9 cellular contexts compared by ENCODE assay signal in genomic region chr17:82424001-82424862, GRCh38. TPM values are rescaled to one million over a fixed set of nuclear protein-coding genes. Genes with fewer than 3 reads are reported as not detected.
DNase-seq lines count a peak whose midpoint lies in the region; ATAC-seq, FAIRE-seq and TF ChIP-seq lines count a peak whose summit lies in the region.
"Had no signal": no experiment of that assay in that cellular context is flagged by ENCODE, and none has a peak within 500 bp of the region (broad histone marks: within the 10 kb centered on the region; RNA-seq: fewer than 3 reads in every experiment).

No MANE protein-coding gene starts in this region.

- no peak overlapping the region; the same call in 1 of the 2 replicates for H3K4me2 ChIP-seq in K562 (ENCODE audit: insufficient read depth, low read length)

- no peak overlapping the region for H3K27ac ChIP-seq in K562 (ENCODE audit: extremely low read depth, low read depth, low read length)
- no peak overlapping the region for H3K27ac ChIP-seq in lower lobe of right lung
- no peak overlapping the region for H3K27ac ChIP-seq in suprapubic skin

- BruUV-seq in K562 (replicated peaks; lab: Mats Ljungman, UMichigan): no TSS peak

- in situ Hi-C loops in K562 (cut with MboI): no loop called here

- POLR2A ChIA-PET in BJ (lab: Charles Lee): no interaction called here
- POLR2A ChIA-PET in HEK293T (lab: Yijun Ruan, JAX): interaction anchor here (0.7 kb wide), 1 partner anchor 47 kb away, joined by 3 read pairs; no protein-coding TSS in a partner anchor
- POLR2A ChIA-PET in K562 (lab: Yijun Ruan, JAX): interaction anchor here (0.6 to 1.0 kb wide), 2 partner anchors 12 to 111 kb away, joined by 3 read pairs; no protein-coding TSS in a partner anchor

- H3K79me2 ChIP-seq in K562 (ENCODE audit: control insufficient read depth, insufficient read depth, low read length): no peaks in the 10 kb centered on the region; the same call in 2 of the 3 replicates

- peak; percentile 89 for FAIRE-seq in K562 (lab: Jason Lieb, UNC)

- DNase-seq in BJ (ENCODE audit: low read depth) (no peak), HEK293T (ENCODE audit: extremely low spot score) (peak; percentile 55), T follicular helper cell (ENCODE audit: low read depth) (peak; percentile 37), K562 (ENCODE audit: extremely low read depth in 1 of 4, low spot score in 3 of 4) (peak; percentile 48 to 78 (median 58)), lower lobe of right lung (no peak), suprapubic skin (ENCODE audit: low spot score in 2 of 2) (no peak)

- peak in 1 of 2 experiments; percentile 44; a peak in 2 of 4 replicates for TF ChIP-seq RAD21 in K562 (CRISPR knock-in tag; conservative IDR thresholded peaks at IDR 0.05 in 1 of 2, IDR thresholded peaks at IDR 0.05 in 1 of 2)

- H3K9ac ChIP-seq in K562 (ENCODE audit: insufficient read depth in 1 of 2, low read depth in 2 of 2, low read length in 2 of 2): no peak overlapping the region

- H3K4me1 ChIP-seq in K562 (replicated peaks in 1 of 2; ENCODE audit: control insufficient read depth in 2 of 2, insufficient read depth in 2 of 2, low read length in 2 of 2): peaks cover 4 to 17% of the 10 kb centered on the region in 2 experiments; a peak in 4 of 5 replicates
- H3K4me1 ChIP-seq in lower lobe of right lung: peaks cover 7% of the 10 kb centered on the region
- H3K4me1 ChIP-seq in suprapubic skin: peaks cover 9% of the 10 kb centered on the region

- CTCF ChIA-PET in BJ (lab: Yijun Ruan, JAX): interaction anchor here (0.9 to 2.7 kb wide), 6 partner anchors 12 to 130 kb away, joined by 3 to 9 read pairs (median 3); no protein-coding TSS in a partner anchor
- CTCF ChIA-PET in HEK293T (lab: Yijun Ruan, JAX): interaction anchor here (0.8 to 1.0 kb wide), 3 partner anchors 12 to 70 kb away, joined by 3 to 4 read pairs (median 3); no protein-coding TSS in a partner anchor
- CTCF ChIA-PET in K562 (lab: Yijun Ruan, JAX; ENCODE audit: low intra/inter-chr PET ratio): interaction anchor here (0.6 kb wide), 1 partner anchor 219 kb away, joined by 3 read pairs; no protein-coding TSS in a partner anchor

- no peaks in the 10 kb centered on the region for H4K20me1 ChIP-seq in K562 (replicated peaks; ENCODE audit: control insufficient read depth, insufficient read depth, low read length)

- no peaks in the 10 kb centered on the region for H3K9me3 ChIP-seq in K562 (replicated peaks; ENCODE audit: control insufficient read depth, insufficient read depth, low read depth, low read length)
- H3K9me3 ChIP-seq in lower lobe of right lung: no peaks in the 10 kb centered on the region
- H3K9me3 ChIP-seq in suprapubic skin: no peaks in the 10 kb centered on the region

- WGBS in K562 (ENCODE audit: insufficient coverage, low coverage, missing lambda C conversion rate): 67% methylated on average over 25 of the region's 25 CpGs
- 70% methylated on average over 22 of the region's 25 CpGs for WGBS in suprapubic skin

- H3K27me3 ChIP-seq in BJ (ENCODE audit: control insufficient read depth, insufficient read depth, low read length): no peaks in the 10 kb centered on the region
- H3K27me3 ChIP-seq in K562 (ENCODE audit: control insufficient read depth in 2 of 2, insufficient read depth in 2 of 2, low read length in 2 of 2): no peaks in the 10 kb centered on the region
- no peaks in the 10 kb centered on the region for H3K27me3 ChIP-seq in lower lobe of right lung (ENCODE audit: low read depth)
- H3K27me3 ChIP-seq in suprapubic skin: no peaks in the 10 kb centered on the region

- intact Hi-C loops in K562 (cut with micrococcal nuclease): no loop called here
- intact Hi-C loops in lower lobe of right lung (cut with DNase I): no loop called here

- H3K9me1 ChIP-seq in K562 (ENCODE audit: control insufficient read depth, insufficient read depth, low read length): no peaks in the 10 kb centered on the region

- peak; percentile 73 for TF ChIP-seq CTCF in BJ (IDR thresholded peaks at IDR 0.05; ENCODE audit: insufficient read depth, low read depth, low read length)
- TF ChIP-seq CTCF in K562 (IDR thresholded peaks at IDR 0.05 in 2 of 3, conservative IDR thresholded peaks at IDR 0.05 in 1 of 3; ENCODE audit: insufficient read depth in 2 of 3, low read depth in 1 of 3, low read length in 3 of 3): peak; percentile 79 to 88 (median 83)
- peak; percentile 69 for TF ChIP-seq CTCF in lower lobe of right lung (IDR thresholded peaks at IDR 0.05)
- TF ChIP-seq CTCF in suprapubic skin (IDR thresholded peaks at IDR 0.05): peak; percentile 49 to 65

- peaks cover 3% of the 10 kb centered on the region; the same call in 1 of the 2 replicates for H3K36me3 ChIP-seq in BJ (ENCODE audit: control insufficient read depth, insufficient read depth, low read length)
- H3K36me3 ChIP-seq in K562 (ENCODE audit: control insufficient read depth, insufficient read depth, low read length): peaks cover 5% of the 10 kb centered on the region; the same call in 1 of the 3 replicates
- peaks cover under 1% of the 10 kb centered on the region for H3K36me3 ChIP-seq in lower lobe of right lung
- H3K36me3 ChIP-seq in suprapubic skin: peaks cover 3% of the 10 kb centered on the region

- TF ChIP-seq POLR2A in K562 (conservative IDR thresholded peaks at IDR 0.05) (no peak), suprapubic skin (IDR thresholded peaks at IDR 0.05) (no peak)

- no peak for TF ChIP-seq EP300 in K562 (IDR thresholded peaks at IDR 0.05; ENCODE audit: low read length)
- TF ChIP-seq EP300 in suprapubic skin (IDR thresholded peaks at IDR 0.05): no peak

- H2AFZ ChIP-seq in K562 (ENCODE audit: low read depth, low read length): no peak overlapping the region

- ATAC-seq in K562: peak; percentile 88
- ATAC-seq in lower lobe of right lung: peak; percentile 58 to 73
- ATAC-seq in GM21825 (IDR thresholded peaks at IDR 0.05; ENCODE audit: unreplicated experiment): no peak
- ATAC-seq in HG03439 (IDR thresholded peaks at IDR 0.05; ENCODE audit: unreplicated experiment): no peak

- H3K4me3 ChIP-seq in BJ (ENCODE audit: low read depth, low read length) (no peak overlapping the region), K562 (no peak overlapping the region), lower lobe of right lung (no peak overlapping the region), suprapubic skin (peak overlapping the region; percentile 26)
- H3K4me3 ChIP-seq: lung had no signal

RNA-seq across cellular contexts. Expression of gene OGFOD3, which starts 5.8 kb away (rescaled TPM):
- 21.3 and 37.9 TPM in 2 replicates for polyA plus RNA-seq in BJ (2011; rRNA removed)
- polyA minus RNA-seq in BJ (2011; rRNA and poly(A)+ RNA removed): 16.2 and 27.7 TPM in 2 replicates
- total RNA-seq in K562 (2011; cell fraction: chromatin; rRNA removed; ENCODE audit: low replicate concordance): 39.5 and 85.3 TPM in 2 replicates
- 68.9 and 71.6 TPM in 2 replicates for total RNA-seq in K562 (2011; cell fraction: nucleolus; rRNA removed)
- 53.3 and 56.9 TPM in 2 replicates for total RNA-seq in K562 (2011; cell fraction: nucleoplasm; rRNA removed)
- total RNA-seq in K562 (2014; rRNA removed): 34.7 and 44.7 TPM in 2 replicates
- 8.9 and 12.3 TPM in 2 replicates for total RNA-seq in K562 (2014; rRNA removed; fragmentation: Illumina TruSeq; extraction: Trizol)
- 18.0 and 18.9 TPM in 2 replicates for total RNA-seq in K562 (2015; rRNA removed; fragmentation: Illumina TruSeq; extraction: Trizol)
- 40.5 and 43.6 TPM in 2 replicates for total RNA-seq in K562 (2021)
- polyA plus RNA-seq in K562 (2011; rRNA removed): 23.8 and 31.8 TPM in 2 replicates
- polyA plus RNA-seq in K562 (2011; cell fraction: cytosol; rRNA removed): 43.8 and 57.1 TPM in 2 replicates
- polyA plus RNA-seq in K562 (2011; cell fraction: nucleus; rRNA removed): 27.5 and 35.1 TPM in 2 replicates
- polyA plus RNA-seq in K562 (2012): 31.5 and 39.2 TPM in 2 replicates
- 18.3 and 23.3 TPM in 2 replicates for polyA plus RNA-seq in K562 (2014; fragmentation: Illumina TruSeq; extraction: Trizol)
- 1 to 10 TPM in 1 of 2 experiments, under 1 TPM in 1; 0.69 to 1.8 TPM for polyA plus RNA-seq in K562 (2014; fragmentation: Nextera tagmentation; extraction: Ambion mirVana)
- polyA plus RNA-seq in K562 (2014; rRNA removed): 33.3 and 34.5 TPM in 2 replicates
- polyA minus RNA-seq in K562 (2011; rRNA and poly(A)+ RNA removed): 15.2 and 19.6 TPM in 2 replicates
- 27.3 and 39.2 TPM in 2 replicates for polyA minus RNA-seq in K562 (2011; cell fraction: cytosol; rRNA and poly(A)+ RNA removed)
- polyA minus RNA-seq in K562 (2011; cell fraction: nucleus; rRNA and poly(A)+ RNA removed): 8.6 and 12.7 TPM in 2 replicates
- 27.1 TPM for total RNA-seq in lower lobe of right lung
- total RNA-seq in suprapubic skin: 10 to 100 TPM; 13.0 to 33.5 (median 20.0) TPM

RNA-seq across cellular contexts. Expression of gene HEXD, which starts 6.1 kb away (rescaled TPM):
- 8.5 and 8.9 TPM in 2 replicates for polyA plus RNA-seq in BJ (2011; rRNA removed)
- 2.3 and 8.4 TPM in 2 replicates for polyA minus RNA-seq in BJ (2011; rRNA and poly(A)+ RNA removed)
- total RNA-seq in K562 (2011; cell fraction: chromatin; rRNA removed; ENCODE audit: low replicate concordance): 73.7 and 159 TPM in 2 replicates
- total RNA-seq in K562 (2011; cell fraction: nucleolus; rRNA removed): 83.4 and 88.2 TPM in 2 replicates
- total RNA-seq in K562 (2011; cell fraction: nucleoplasm; rRNA removed): 65.7 and 67.2 TPM in 2 replicates
- total RNA-seq in K562 (2014; rRNA removed): 10.5 and 12.3 TPM in 2 replicates
- total RNA-seq in K562 (2014; rRNA removed; fragmentation: Illumina TruSeq; extraction: Trizol): 5.3 and 6.7 TPM in 2 replicates
- 8.3 and 10.0 TPM in 2 replicates for total RNA-seq in K562 (2015; rRNA removed; fragmentation: Illumina TruSeq; extraction: Trizol)
- total RNA-seq in K562 (2021): 16.9 and 17.5 TPM in 2 replicates
- polyA plus RNA-seq in K562 (2011; rRNA removed): 20.0 and 22.3 TPM in 2 replicates
- polyA plus RNA-seq in K562 (2011; cell fraction: cytosol; rRNA removed): 9.6 and 16.9 TPM in 2 replicates
- polyA plus RNA-seq in K562 (2011; cell fraction: nucleus; rRNA removed): 208 and 322 TPM in 2 replicates
- polyA plus RNA-seq in K562 (2012): 13.2 and 23.9 TPM in 2 replicates
- polyA plus RNA-seq in K562 (2014; fragmentation: Illumina TruSeq; extraction: Trizol): 8.7 and 10.9 TPM in 2 replicates
- 1 to 10 TPM; 1.0 TPM for polyA plus RNA-seq in K562 (2014; fragmentation: Nextera tagmentation; extraction: Ambion mirVana)
- 21.9 and 25.3 TPM in 2 replicates for polyA plus RNA-seq in K562 (2014; rRNA removed)
- polyA minus RNA-seq in K562 (2011; rRNA and poly(A)+ RNA removed): 6.1 and 7.1 TPM in 2 replicates
- polyA minus RNA-seq in K562 (2011; cell fraction: cytosol; rRNA and poly(A)+ RNA removed): 5.5 and 6.5 TPM in 2 replicates
- polyA minus RNA-seq in K562 (2011; cell fraction: nucleus; rRNA and poly(A)+ RNA removed): 28.3 and 30.8 TPM in 2 replicates
- 60.2 TPM for total RNA-seq in lower lobe of right lung
- total RNA-seq in suprapubic skin: 10 to 100 TPM; 28.1 to 84.6 (median 33.4) TPM

RNA-seq across cellular contexts. Expression of gene CYBC1, which starts 26.3 kb away (rescaled TPM):
- polyA plus RNA-seq in BJ (2011; rRNA removed): 84.0 and 118 TPM in 2 replicates
- polyA minus RNA-seq in BJ (2011; rRNA and poly(A)+ RNA removed): 42.9 and 73.5 TPM in 2 replicates
- 155 and 369 TPM in 2 replicates for total RNA-seq in K562 (2011; cell fraction: chromatin; rRNA removed; ENCODE audit: low replicate concordance)
- 226 and 254 TPM in 2 replicates for total RNA-seq in K562 (2011; cell fraction: nucleolus; rRNA removed)
- 195 and 197 TPM in 2 replicates for total RNA-seq in K562 (2011; cell fraction: nucleoplasm; rRNA removed)
- 51.8 and 54.5 TPM in 2 replicates for total RNA-seq in K562 (2014; rRNA removed)
- total RNA-seq in K562 (2014; rRNA removed; fragmentation: Illumina TruSeq; extraction: Trizol): 29.5 and 35.8 TPM in 2 replicates
- total RNA-seq in K562 (2015; rRNA removed; fragmentation: Illumina TruSeq; extraction: Trizol): 47.8 and 50.1 TPM in 2 replicates
- total RNA-seq in K562 (2021): 71.4 and 71.8 TPM in 2 replicates
- 49.9 TPM in 2 replicates for polyA plus RNA-seq in K562 (2011; rRNA removed)
- polyA plus RNA-seq in K562 (2011; cell fraction: cytosol; rRNA removed): 58.3 and 104 TPM in 2 replicates
- 149 and 242 TPM in 2 replicates for polyA plus RNA-seq in K562 (2011; cell fraction: nucleus; rRNA removed)
- polyA plus RNA-seq in K562 (2012): 74.7 and 93.3 TPM in 2 replicates
- polyA plus RNA-seq in K562 (2014; fragmentation: Illumina TruSeq; extraction: Trizol): 68.5 and 74.8 TPM in 2 replicates
- 1 to 10 TPM; 1.3 to 3.8 TPM for polyA plus RNA-seq in K562 (2014; fragmentation: Nextera tagmentation; extraction: Ambion mirVana)
- 64.3 and 64.8 TPM in 2 replicates for polyA plus RNA-seq in K562 (2014; rRNA removed)
- polyA minus RNA-seq in K562 (2011; rRNA and poly(A)+ RNA removed): 17.2 and 36.1 TPM in 2 replicates
- polyA minus RNA-seq in K562 (2011; cell fraction: cytosol; rRNA and poly(A)+ RNA removed): 32.9 and 43.7 TPM in 2 replicates
- 56.5 and 68.9 TPM in 2 replicates for polyA minus RNA-seq in K562 (2011; cell fraction: nucleus; rRNA and poly(A)+ RNA removed)
- total RNA-seq in lower lobe of right lung: 132 TPM
- 10 to 100 TPM; 36.4 to 53.1 (median 45.6) TPM for total RNA-seq in suprapubic skin

RNA-seq across cellular contexts. Expression of gene NARF, which starts 34.3 kb away (rescaled TPM):
- polyA plus RNA-seq in BJ (2011; rRNA removed): 68.5 and 75.5 TPM in 2 replicates
- 24.8 and 26.8 TPM in 2 replicates for polyA minus RNA-seq in BJ (2011; rRNA and poly(A)+ RNA removed)
- 547 and 619 TPM in 2 replicates for total RNA-seq in K562 (2011; cell fraction: chromatin; rRNA removed; ENCODE audit: low replicate concordance)
- 271 and 284 TPM in 2 replicates for total RNA-seq in K562 (2011; cell fraction: nucleolus; rRNA removed)
- 322 TPM in 2 replicates for total RNA-seq in K562 (2011; cell fraction: nucleoplasm; rRNA removed)
- 132 and 145 TPM in 2 replicates for total RNA-seq in K562 (2014; rRNA removed)
- 101 and 104 TPM in 2 replicates for total RNA-seq in K562 (2014; rRNA removed; fragmentation: Illumina TruSeq; extraction: Trizol)
- total RNA-seq in K562 (2015; rRNA removed; fragmentation: Illumina TruSeq; extraction: Trizol): 84.1 and 89.0 TPM in 2 replicates
- 272 and 273 TPM in 2 replicates for total RNA-seq in K562 (2021)
- polyA plus RNA-seq in K562 (2011; rRNA removed): 396 and 423 TPM in 2 replicates
- polyA plus RNA-seq in K562 (2011; cell fraction: cytosol; rRNA removed): 406 and 485 TPM in 2 replicates
- polyA plus RNA-seq in K562 (2011; cell fraction: nucleus; rRNA removed): 513 and 551 TPM in 2 replicates
- 317 and 446 TPM in 2 replicates for polyA plus RNA-seq in K562 (2012)
- 218 and 257 TPM in 2 replicates for polyA plus RNA-seq in K562 (2014; fragmentation: Illumina TruSeq; extraction: Trizol)
- 100 to 1,000 TPM in 1 of 2 experiments, 10 to 100 TPM in 1; 60.4 to 114 TPM for polyA plus RNA-seq in K562 (2014; fragmentation: Nextera tagmentation; extraction: Ambion mirVana)
- 250 and 261 TPM in 2 replicates for polyA plus RNA-seq in K562 (2014; rRNA removed)
- 234 and 254 TPM in 2 replicates for polyA minus RNA-seq in K562 (2011; rRNA and poly(A)+ RNA removed)
- 143 and 160 TPM in 2 replicates for polyA minus RNA-seq in K562 (2011; cell fraction: cytosol; rRNA and poly(A)+ RNA removed)
- 73.8 and 104 TPM in 2 replicates for polyA minus RNA-seq in K562 (2011; cell fraction: nucleus; rRNA and poly(A)+ RNA removed)
- 54.9 TPM for total RNA-seq in lower lobe of right lung
- total RNA-seq in suprapubic skin: 100 to 1,000 TPM in 1 of 4 donors, 10 to 100 TPM in 3; 37.6 to 105 (median 44.7) TPM

RNA-seq across cellular contexts. Expression of gene UTS2R, which starts 52.7 kb away (rescaled TPM):
- polyA plus RNA-seq in BJ (2011; rRNA removed) (not detected in 2 replicates), K562 (2011; rRNA removed) (not detected in 2 replicates), K562 (2014; fragmentation: Illumina TruSeq; extraction: Trizol) (not detected in 2 replicates), K562 (2014; fragmentation: Nextera tagmentation; extraction: Ambion mirVana) (not detected), K562 (2014; rRNA removed) (not detected in 2 replicates)
- not detected in 2 replicates for polyA minus RNA-seq in BJ (2011; rRNA and poly(A)+ RNA removed)
- total RNA-seq in K562 (2011; cell fraction: chromatin; rRNA removed; ENCODE audit: low replicate concordance): not detected in 2 replicates
- total RNA-seq in K562 (2011; cell fraction: nucleolus; rRNA removed): not detected in 2 replicates
- total RNA-seq in K562 (2011; cell fraction: nucleoplasm; rRNA removed): not detected in 2 replicates
- total RNA-seq in K562 (2014; rRNA removed) (not detected in 2 replicates), K562 (2014; rRNA removed; fragmentation: Illumina TruSeq; extraction: Trizol) (not detected in 2 replicates), K562 (2015; rRNA removed; fragmentation: Illumina TruSeq; extraction: Trizol) (not detected in 2 replicates), K562 (2021) (0.22 TPM in 1 of 2 replicates, not detected in the other), lower lobe of right lung (not detected), suprapubic skin (not detected)
- polyA plus RNA-seq in K562 (2011; cell fraction: cytosol; rRNA removed): not detected in 2 replicates
- 0.27 TPM in 1 of 2 replicates, not detected in the other for polyA plus RNA-seq in K562 (2011; cell fraction: nucleus; rRNA removed)
- not detected in 2 replicates for polyA plus RNA-seq in K562 (2012)
- not detected in 2 replicates for polyA minus RNA-seq in K562 (2011; rRNA and poly(A)+ RNA removed)
- not detected in 2 replicates for polyA minus RNA-seq in K562 (2011; cell fraction: cytosol; rRNA and poly(A)+ RNA removed)
- not detected in 2 replicates for polyA minus RNA-seq in K562 (2011; cell fraction: nucleus; rRNA and poly(A)+ RNA removed)
- polyA plus RNA-seq: lung had no signal

Comparison
In these comparisons a context has a peak if more than half of its experiments do, and no peak if none do; other contexts are left out.
1. DNase-seq: peak in HEK293T (single experiment), T follicular helper cell (single experiment) and K562 (4 of 4); none in BJ (single experiment), lower lobe of right lung (single experiment) and suprapubic skin (0 of 2).
2. ATAC-seq: peak in K562 (single experiment) and lower lobe of right lung (2 of 2); none in GM21825 (single experiment) and HG03439 (single experiment).
3. Peak in every context shown above with its lines, with median percentiles within 50 percentile points of each other: CTCF ChIP-seq.